3 cellular contexts compared by ENCODE assay signal in genomic region chr5:67214036-67214435, GRCh38.
TF ChIP-seq lines count a peak whose summit lies in the region.

No MANE protein-coding gene starts in this region.

TF ChIP-seq in SK-N-SH, 30 proteins besides CTCF, POLR2A, EP300 and RAD21:
- TF ChIP-seq FOSL2 (IDR thresholded peaks at IDR 0.05; ENCODE audit: borderline replicate concordance, low read depth) (peak; percentile 37; the same call in 1 of the 2 replicates), NFIC (IDR thresholded peaks at IDR 0.05; ENCODE audit: borderline replicate concordance) (no peak), TCF12 (IDR thresholded peaks at IDR 0.05) (no peak), MAX (IDR thresholded peaks at IDR 0.05; ENCODE audit: low read depth) (no peak), GATA2 (CRISPR knock-in tag; IDR thresholded peaks at IDR 0.05) (no peak), TAF1 (IDR thresholded peaks at IDR 0.05; ENCODE audit: borderline replicate concordance, low read depth, low read length) (no peak), PBX3 (IDR thresholded peaks at IDR 0.05) (no peak)

TF ChIP-seq in SK-N-SH treated with all-trans-retinoic acid at 6 μM for 48 hours, 23 proteins besides CTCF, POLR2A, EP300 and RAD21:
- no peak for TF ChIP-seq ZNF565 (CRISPR knock-in tag; conservative IDR thresholded peaks at IDR 0.05; ENCODE audit: low read depth)
- TF ChIP-seq TCF4 (CRISPR knock-in tag; IDR thresholded peaks at IDR 0.05; ENCODE audit: borderline replicate concordance) = no peak

TF ChIP-seq in IMR-90, 13 proteins besides CTCF, POLR2A, EP300 and RAD21:
- TF ChIP-seq NFE2L2 (IDR thresholded peaks at IDR 0.05; ENCODE audit: low read depth, low read length) (no peak), MXI1 (IDR thresholded peaks at IDR 0.05; ENCODE audit: borderline replicate concordance, low read depth, low read length) (no peak), RFX5 (IDR thresholded peaks at IDR 0.05; ENCODE audit: low read depth, low read length) (no peak), USF2 (IDR thresholded peaks at IDR 0.05; ENCODE audit: low read depth, low read length) (no peak), RCOR1 (IDR thresholded peaks at IDR 0.05; ENCODE audit: insufficient replicate concordance, low read length) (no peak), SMC3 (IDR thresholded peaks at IDR 0.05; ENCODE audit: low read depth, low read length) (no peak), MAZ (IDR thresholded peaks at IDR 0.05; ENCODE audit: borderline replicate concordance, low read depth, low read length) (no peak), MAFK (IDR thresholded peaks at IDR 0.05; ENCODE audit: low read depth, low read length) (no peak), BHLHE40 (IDR thresholded peaks at IDR 0.05; ENCODE audit: low read depth, low read length) (no peak), FOS (IDR thresholded peaks at IDR 0.05; ENCODE audit: low read depth, low read length) (no peak), CHD1 (IDR thresholded peaks at IDR 0.05; ENCODE audit: low read depth, low read length) (no peak), CEBPB (IDR thresholded peaks at IDR 0.05; ENCODE audit: low read depth, low read length) (no peak)
- TF ChIP-seq, protein P1, sequence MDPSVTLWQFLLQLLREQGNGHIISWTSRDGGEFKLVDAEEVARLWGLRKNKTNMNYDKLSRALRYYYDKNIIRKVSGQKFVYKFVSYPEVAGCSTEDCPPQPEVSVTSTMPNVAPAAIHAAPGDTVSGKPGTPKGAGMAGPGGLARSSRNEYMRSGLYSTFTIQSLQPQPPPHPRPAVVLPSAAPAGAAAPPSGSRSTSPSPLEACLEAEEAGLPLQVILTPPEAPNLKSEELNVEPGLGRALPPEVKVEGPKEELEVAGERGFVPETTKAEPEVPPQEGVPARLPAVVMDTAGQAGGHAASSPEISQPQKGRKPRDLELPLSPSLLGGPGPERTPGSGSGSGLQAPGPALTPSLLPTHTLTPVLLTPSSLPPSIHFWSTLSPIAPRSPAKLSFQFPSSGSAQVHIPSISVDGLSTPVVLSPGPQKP (IDR thresholded peaks at IDR 0.05; ENCODE audit: borderline replicate concordance, low read depth, low read length) = no peak
